ENCODE assay signal across 15 cellular contexts in the genomic region with DNA sequence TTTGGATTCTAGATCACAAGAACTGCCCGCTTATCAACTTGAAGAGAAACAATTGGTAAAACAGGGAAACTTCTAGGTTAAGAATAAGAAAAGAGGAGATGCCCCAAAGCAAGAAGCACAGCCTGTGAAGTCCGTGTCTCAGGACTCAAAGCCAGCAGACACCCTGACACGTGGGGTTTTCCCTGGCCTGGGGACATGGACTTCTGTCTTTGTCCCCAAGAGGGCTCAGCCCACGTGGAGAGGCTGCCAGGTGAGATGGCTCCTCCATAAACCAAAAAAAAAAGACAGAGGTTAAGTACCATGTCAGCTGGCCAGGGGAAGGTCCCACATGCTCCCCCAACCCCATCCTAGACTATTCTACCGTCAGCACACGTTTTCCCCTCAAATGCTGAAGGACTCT. TPM values are rescaled to one million over a fixed set of nuclear protein-coding genes. Genes with fewer than 3 reads are reported as not detected.
DNase-seq lines count a peak whose midpoint lies in the region; ATAC-seq and TF ChIP-seq lines count a peak whose summit lies in the region.
"Had no signal": no experiment of that assay in that cellular context is flagged by ENCODE, and none has a peak within 500 bp of the region (broad histone marks: within the 10 kb centered on the region; RNA-seq: fewer than 3 reads in every experiment).

No MANE protein-coding gene starts in this region.

- H3K4me3 Mint-ChIP-seq in dendritic cell treated with granulocyte-macrophage colony-stimulating factor and Interleukin-4, amounts not matched to agents 40 ng/mL and 50 ng/mL, for 4 days, result no peak overlapping the region
- H3K4me3 Mint-ChIP-seq in endothelial cell (ENCODE audit: unreplicated experiment), result no peak overlapping the region
- H3K4me3 Mint-ChIP-seq: activated T-cell treated with anti-CD3 and anti-CD28 coated beads, Interleukin-2, amount 50 U/mL, for 24 hours; T-helper 1 cell treated with Interleukin-12 subunit alpha and Interleukin-12 subunit beta and Interleukin-4 antibody, amounts not matched to agents 30 μg/mL and 1 μg/mL, for 36 hours had no signal

- no peaks in the 10 kb centered on the region for H3K27me3 ChIP-seq in mucosa of stomach (ENCODE audit: control insufficient read depth, insufficient read depth, low read length)
- H3K27me3 ChIP-seq in upper lobe of left lung, result no peaks in the 10 kb centered on the region
- no peaks in the 10 kb centered on the region for H3K27me3 ChIP-seq in SJCRH30

- DNase-seq in activated effector memory CD4-positive, alpha-beta T cell treated with anti-CD3 and anti-CD28 coated beads, Interleukin-2, amount 50 U/mL, for 16 hours, result peak; percentile 6
- no peak for DNase-seq in activated effector memory CD4-positive, alpha-beta T cell treated with Interleukin-2 at 50 U/mL for 16 hours
- DNase-seq in upper lobe of left lung (no peak), SJCRH30 (no peak), NCI-H2196 treated with DMSO at 0.1 percent for 48 hours (lab: John Stamatoyannopoulos, UW; ENCODE audit: unreplicated experiment) (no peak), endothelial cell (ENCODE audit: low spot score) (no peak)
- DNase-seq: activated CD4-positive, alpha-beta T cell treated with anti-CD3 and anti-CD28 coated beads for 4 hours; activated T-cell treated with anti-CD3 and anti-CD28 coated beads, Interleukin-2, amount 50 U/mL, for 24 hours; NCI-H1694; NCI-H526 treated with DMSO at 0.1 percent for 48 hours; stimulated activated CD4-positive, alpha-beta T cell treated with anti-CD3 and anti-CD28 coated beads, Interleukin-2, amount 100 ng/mL, for 48 hours had no signal

- H3K36me3 ChIP-seq in mucosa of stomach (ENCODE audit: control insufficient read depth, insufficient read depth, low read length), result no peaks in the 10 kb centered on the region
- peaks cover 0 to 12% (median 2%) of the 10 kb centered on the region in 4 donors for H3K36me3 ChIP-seq in upper lobe of left lung
- H3K36me3 ChIP-seq in SJCRH30, result no peaks in the 10 kb centered on the region

- H3K4me1 Mint-ChIP-seq in dendritic cell treated with granulocyte-macrophage colony-stimulating factor and Interleukin-4, amounts not matched to agents 40 ng/mL and 50 ng/mL, for 4 days (ENCODE audit: low read depth), result peaks cover 67% of the 10 kb centered on the region
- H3K4me1 Mint-ChIP-seq in endothelial cell (ENCODE audit: unreplicated experiment), result peaks cover 30% of the 10 kb centered on the region

- peak overlapping the region; percentile 68 for H3K9ac ChIP-seq in mucosa of stomach (ENCODE audit: low read length)
- H3K9ac ChIP-seq: KMS-11 had no signal

- no peak for ATAC-seq in upper lobe of left lung (ENCODE audit: low FRiP score in 2 of 2)

- peak overlapping the region; percentile 74 for H3K27ac Mint-ChIP-seq in dendritic cell treated with granulocyte-macrophage colony-stimulating factor and Interleukin-4, amounts not matched to agents 40 ng/mL and 50 ng/mL, for 4 days
- no peak overlapping the region for H3K27ac Mint-ChIP-seq in endothelial cell (ENCODE audit: unreplicated experiment)
- H3K27ac Mint-ChIP-seq: activated T-cell treated with anti-CD3 and anti-CD28 coated beads, Interleukin-2, amount 50 U/mL, for 24 hours; T-helper 1 cell treated with Interleukin-12 subunit alpha and Interleukin-12 subunit beta and Interleukin-4 antibody, amounts not matched to agents 30 μg/mL and 1 μg/mL, for 36 hours had no signal

- WGBS in upper lobe of left lung, 2 donors, result 55 to 77% methylated on average over 6 of the region's 6 CpGs

- H3K4me3 ChIP-seq in mucosa of stomach (ENCODE audit: low read length) (peak overlapping the region; percentile 27), upper lobe of left lung (peak overlapping the region in 1 of 4 donors; percentile 13), SJCRH30 (no peak overlapping the region)

- H3K4me1 ChIP-seq in mucosa of stomach (ENCODE audit: control insufficient read depth, insufficient read depth, low read length) (peaks cover 39% of the 10 kb centered on the region), upper lobe of left lung (peaks cover 68 to 74% (median 69%) of the 10 kb centered on the region in 4 donors), SJCRH30 (no peaks in the 10 kb centered on the region)

- H3K27ac ChIP-seq in upper lobe of left lung (peak overlapping the region; percentile 60 to 84 (median 72)), SJCRH30 (no peak overlapping the region)
- H3K27ac ChIP-seq: KMS-11 had no signal

- no peak for TF ChIP-seq EP300 in upper lobe of left lung (IDR thresholded peaks at IDR 0.05)

- no peaks in the 10 kb centered on the region for H3K9me3 Mint-ChIP-seq in dendritic cell treated with granulocyte-macrophage colony-stimulating factor and Interleukin-4, amounts not matched to agents 40 ng/mL and 50 ng/mL, for 4 days
- no peaks in the 10 kb centered on the region for H3K9me3 Mint-ChIP-seq in endothelial cell (ENCODE audit: unreplicated experiment)
- H3K9me3 Mint-ChIP-seq: activated T-cell treated with anti-CD3 and anti-CD28 coated beads, Interleukin-2, amount 50 U/mL, for 24 hours; T-helper 1 cell treated with Interleukin-12 subunit alpha and Interleukin-12 subunit beta and Interleukin-4 antibody, amounts not matched to agents 30 μg/mL and 1 μg/mL, for 36 hours had no signal

- TF ChIP-seq CTCF in upper lobe of left lung (IDR thresholded peaks at IDR 0.05) (no peak), endothelial cell (IDR thresholded peaks at IDR 0.05; ENCODE audit: unreplicated experiment) (no peak)

- TF ChIP-seq POLR2A in upper lobe of left lung (IDR thresholded peaks at IDR 0.05), result no peak

- H3K9me3 ChIP-seq in mucosa of stomach (ENCODE audit: control insufficient read depth, low read length) (no peaks in the 10 kb centered on the region), upper lobe of left lung (no peaks in the 10 kb centered on the region), SJCRH30 (replicated peaks) (no peaks in the 10 kb centered on the region)

- intact Hi-C loops in dendritic cell treated with granulocyte-macrophage colony-stimulating factor and Interleukin-4, amounts not matched to agents 40 ng/mL and 50 ng/mL, for 4 days (cut with micrococcal nuclease), result no loop called here

- H3K36me3 Mint-ChIP-seq in dendritic cell treated with granulocyte-macrophage colony-stimulating factor and Interleukin-4, amounts not matched to agents 40 ng/mL and 50 ng/mL, for 4 days (ENCODE audit: low read depth), result peaks cover 54% of the 10 kb centered on the region
- peaks cover 19% of the 10 kb centered on the region for H3K36me3 Mint-ChIP-seq in endothelial cell (ENCODE audit: low read depth, unreplicated experiment)

- H3K27me3 Mint-ChIP-seq in dendritic cell treated with granulocyte-macrophage colony-stimulating factor and Interleukin-4, amounts not matched to agents 40 ng/mL and 50 ng/mL, for 4 days, result no peaks in the 10 kb centered on the region
- H3K27me3 Mint-ChIP-seq in endothelial cell (ENCODE audit: unreplicated experiment), result no peaks in the 10 kb centered on the region
- H3K27me3 Mint-ChIP-seq: activated T-cell treated with anti-CD3 and anti-CD28 coated beads, Interleukin-2, amount 50 U/mL, for 24 hours had no signal

RNA-seq across cellular contexts. Expression of a gene that starts 9.9 kb away (rescaled TPM):
- total RNA-seq in upper lobe of left lung (100 to 1,000 TPM; 133 to 181 (median 150) TPM), endothelial cell (ENCODE audit: unreplicated experiment) (186 TPM)
- total RNA-seq in SJCRH30 (2014; rRNA removed; shearing (Covaris generic)), result 60.4 and 62.5 TPM in 2 replicates

RNA-seq across cellular contexts. Expression of a gene that starts 38.2 kb away (rescaled TPM):
- 10 to 100 TPM; 10.6 to 34.3 (median 18.6) TPM for total RNA-seq in upper lobe of left lung
- 15.4 and 17.5 TPM in 2 replicates for total RNA-seq in SJCRH30 (2014; rRNA removed; shearing (Covaris generic))
- total RNA-seq in endothelial cell (ENCODE audit: unreplicated experiment), result 58.8 TPM

RNA-seq across cellular contexts. Expression of a gene that starts 58.4 kb away (rescaled TPM):
- total RNA-seq in upper lobe of left lung (10 to 100 TPM in 2 of 6 donors, 1 to 10 TPM in 4; 7.7 to 14.0 (median 9.3) TPM), endothelial cell (ENCODE audit: unreplicated experiment) (23.0 TPM)
- total RNA-seq in SJCRH30 (2014; rRNA removed; shearing (Covaris generic)), result 0.81 and 0.89 TPM in 2 replicates
